11 cellular contexts compared by ENCODE assay signal in the genomic region with DNA sequence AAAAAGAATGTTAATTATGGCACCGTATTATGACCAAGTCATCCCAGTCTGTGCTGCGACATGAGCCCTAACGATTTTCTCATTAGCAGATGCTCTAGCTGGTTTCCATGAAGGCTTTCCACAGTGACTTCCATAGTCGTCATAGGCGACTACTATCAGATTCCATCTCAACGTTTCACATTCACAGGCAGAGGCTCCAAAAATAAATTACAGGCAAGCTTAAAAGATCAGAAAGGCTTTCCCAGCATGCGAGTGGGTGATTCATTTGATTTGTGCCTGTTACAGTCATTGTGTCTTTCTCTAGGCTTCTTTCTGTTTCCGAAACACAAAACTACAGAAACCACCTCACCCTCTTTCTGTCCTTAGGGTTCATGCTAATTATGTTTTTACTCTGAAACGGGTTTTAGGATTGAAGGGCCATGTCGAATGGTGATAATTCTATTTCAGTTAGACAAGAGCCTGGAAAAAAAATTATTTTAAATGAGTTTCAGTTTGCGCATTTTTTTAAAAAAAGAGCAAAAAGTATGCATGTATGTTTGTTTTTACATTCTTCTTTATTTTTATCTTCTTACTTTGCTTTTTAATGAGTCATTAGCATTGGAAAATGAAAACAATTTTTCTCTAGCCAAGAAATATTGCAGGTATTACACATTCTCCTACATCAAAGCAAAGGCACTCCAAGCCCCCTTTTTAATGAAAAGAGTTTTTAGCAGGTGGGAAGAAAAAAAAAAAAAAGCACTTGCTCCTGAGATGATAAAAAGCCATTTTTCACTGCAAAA. TPM values are rescaled to one million over a fixed set of nuclear protein-coding genes. Genes with fewer than 3 reads are reported as not detected.
DNase-seq lines count a peak whose midpoint lies in the region; TF ChIP-seq lines count a peak whose summit lies in the region.
"Had no signal": no experiment of that assay in that cellular context is flagged by ENCODE, and none has a peak within 500 bp of the region (broad histone marks: within the 10 kb centered on the region; RNA-seq: fewer than 3 reads in every experiment).

No MANE protein-coding gene starts in this region.

- 50 to 55% methylated on average over 11 of the region's 11 CpGs for WGBS in GM23248 (ENCODE audit: low coverage in 1 of 2, low lambda C conversion rate in 2 of 2, missing lambda C conversion rate in 2 of 2), 2 experiments

- peak overlapping the region; percentile 6; the same call in 1 of the 2 replicates for H3K9ac ChIP-seq in GM23248

- peak overlapping the region; percentile 42 for H3K4me3 ChIP-seq in GM23248
- H3K4me3 ChIP-seq: ascending aorta, thoracic aorta had no signal

- H3K36me3 ChIP-seq in GM23248 (ENCODE audit: low read depth): no peaks in the 10 kb centered on the region
- H3K36me3 ChIP-seq: ascending aorta, thoracic aorta had no signal

- no peaks in the 10 kb centered on the region for H3K9me2 ChIP-seq in GM23248 (ENCODE audit: insufficient read depth)

- H3K9me3 ChIP-seq in GM23248 (ENCODE audit: low read depth): no peaks in the 10 kb centered on the region
- H3K9me3 ChIP-seq: ascending aorta, thoracic aorta had no signal

- H3K4me2 ChIP-seq in GM23248 (ENCODE audit: unreplicated experiment): peak overlapping the region; percentile 70

- H4K20me1 ChIP-seq in GM23248 (ENCODE audit: insufficient read depth): no peaks in the 10 kb centered on the region

- peaks cover 25% of the 10 kb centered on the region; the same call in 1 of the 2 replicates for H3F3A ChIP-seq in GM23248 (ENCODE audit: insufficient read depth)

- H3K4me1 ChIP-seq in GM23248 (ENCODE audit: insufficient read depth): peaks cover 35% of the 10 kb centered on the region
- H3K4me1 ChIP-seq: ascending aorta had no signal

- H2AFZ ChIP-seq in GM23248: peak overlapping the region; percentile 6; the same call in 1 of the 2 replicates

- peak overlapping the region; percentile 69 for H3K27ac ChIP-seq in GM23248
- H3K27ac ChIP-seq: ascending aorta, thoracic aorta had no signal

- in situ Hi-C loops in GM23248 (cut with MboI): no loop called here

- no peak for TF ChIP-seq CTCF in GM10266 (IDR thresholded peaks at IDR 0.05; ENCODE audit: control insufficient read depth, insufficient read depth, low read depth, missing control alignments)

- H3K79me2 ChIP-seq in GM23248 (ENCODE audit: insufficient read depth): no peaks in the 10 kb centered on the region

- H3K27me3 ChIP-seq in GM23248 (replicated peaks; ENCODE audit: insufficient read depth): no peaks in the 10 kb centered on the region
- H3K27me3 ChIP-seq: ascending aorta had no signal

- DNase-seq in AG20443 (ENCODE audit: low spot score) (peak; percentile 43), GM23248 (peak; percentile 82), amniotic epithelial cell (ENCODE audit: low read depth) (peak; percentile 91), myocyte (ENCODE audit: low read depth) (peak; percentile 89), NCI-H146 treated with DMSO at 0.1 percent for 48 hours (lab: John Stamatoyannopoulos, UW; ENCODE audit: unreplicated experiment) (no peak), GM10266 (ENCODE audit: extremely low spot score) (no peak), DMS53 (lab: John Stamatoyannopoulos, UW) (no peak), anterior cingulate cortex (lab: John Stamatoyannopoulos, UW) (no peak)
- DNase-seq: stimulated activated CD4-positive, alpha-beta T cell treated with anti-CD3 and anti-CD28 coated beads, Interleukin-4, amount 100 ng/mL, for 4 hours had no signal

RNA-seq across cellular contexts. Expression of gene PALLD, which starts 43.4 kb away (rescaled TPM):
- 14.5 and 17.9 TPM in 2 replicates for total RNA-seq in GM23248 (2014; rRNA removed; shearing (Covaris generic))
- 30.5 and 30.6 TPM in 2 replicates for polyA plus RNA-seq in GM23248 (2016; fragmentation: Nextera tagmentation; extraction: Ambion mirVana)
- total RNA-seq in myocyte: 250 and 310 TPM in 2 replicates
- 427 TPM for polyA plus RNA-seq in myocyte (2012)

RNA-seq across cellular contexts. Expression of gene DDX60L, which starts 60.0 kb away (rescaled TPM):
- total RNA-seq in GM23248 (2014; rRNA removed; shearing (Covaris generic)): 6.3 and 15.8 TPM in 2 replicates
- 8.7 and 9.6 TPM in 2 replicates for polyA plus RNA-seq in GM23248 (2016; fragmentation: Nextera tagmentation; extraction: Ambion mirVana)
- total RNA-seq in myocyte: 28.8 and 33.9 TPM in 2 replicates
- 9.1 TPM for polyA plus RNA-seq in myocyte (2012)

Comparison
In these comparisons a context has a peak if more than half of its experiments do, and no peak if none do; other contexts are left out.
1. DNase-seq: peak in AG20443 (single experiment), GM23248 (single experiment), amniotic epithelial cell (single experiment) and myocyte (single experiment); none in NCI-H146 treated with DMSO at 0.1 percent for 48 hours (single experiment), GM10266 (single experiment), DMS53 (single experiment) and anterior cingulate cortex (0 of 58).
2. RNA of gene PALLD, which starts 43.4 kb away (total RNA-seq): 250 to 310 TPM in myocyte; 14.5 to 17.9 TPM in GM23248; every median in the first group is over 10 times any median in the second.